ENCODE assay signal across 9 cellular contexts in the genomic region with DNA sequence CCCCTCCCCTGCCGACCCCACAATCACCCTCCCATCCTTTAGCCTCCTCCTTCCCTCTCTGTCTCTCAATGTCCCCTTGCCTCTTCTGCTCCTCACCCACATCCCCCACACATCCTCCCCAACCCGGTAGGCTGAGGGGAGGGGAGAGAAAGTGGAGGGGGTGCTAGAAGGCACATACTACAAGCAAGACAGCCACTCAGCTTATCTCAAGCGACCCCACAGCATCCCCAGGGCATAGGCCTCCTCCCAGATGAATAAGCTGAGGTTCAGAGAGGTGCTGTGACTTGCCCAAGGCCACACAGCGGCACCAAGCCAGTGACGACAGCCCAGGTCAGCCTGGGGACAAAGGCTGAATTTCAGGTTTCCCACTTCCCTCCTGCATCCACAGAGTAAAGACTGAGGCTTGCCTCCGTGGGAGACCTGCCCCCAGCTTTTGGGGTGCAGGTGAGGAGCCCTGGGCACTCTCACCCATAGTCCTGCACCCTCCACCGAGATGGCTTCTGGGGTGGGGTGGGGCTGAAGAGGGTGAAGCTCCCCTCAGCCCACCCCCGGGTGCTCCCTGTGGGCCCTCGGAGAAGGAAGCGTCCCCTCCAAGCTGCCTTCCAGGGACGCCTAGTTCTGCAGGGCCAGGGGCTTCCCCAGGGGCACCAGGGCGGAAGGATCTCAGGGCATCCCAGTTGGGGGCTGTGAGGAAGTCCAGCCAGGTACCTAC. TPM values are rescaled to one million over a fixed set of nuclear protein-coding genes. Genes with fewer than 3 reads are reported as not detected.
A peak's percentile ranks its signal among the peaks of the same experiment; 100 is the strongest.
DNase-seq lines count a peak whose midpoint lies in the region; ATAC-seq, FAIRE-seq and TF ChIP-seq lines count a peak whose summit lies in the region.
"Had no signal": no experiment of that assay in that cellular context is flagged by ENCODE, and none has a peak within 500 bp of the region (broad histone marks: within the 10 kb centered on the region; RNA-seq: fewer than 3 reads in every experiment).

No MANE protein-coding gene starts in this region.

- H4K20me1 ChIP-seq in keratinocyte (ENCODE audit: control insufficient read depth, extremely low read depth, insufficient read depth, low read length) = no peaks in the 10 kb centered on the region

- no peaks in the 10 kb centered on the region for H3K9me1 ChIP-seq in keratinocyte (ENCODE audit: control insufficient read depth, extremely low read depth, insufficient read depth, low read length)

- peak overlapping the region; percentile 99 for H3K4me3 Mint-ChIP-seq in T-helper 2 cell treated with Interferon-gamma antibody and Interleukin-4, amounts not matched to agents 5 μg/mL and 100 μg/mL, for 36 hours

- peak; percentile 56 for FAIRE-seq in keratinocyte (lab: Jason Lieb, UNC)
- FAIRE-seq in frontal cortex (lab: Jason Lieb, UNC) = no peak
- FAIRE-seq: colon had no signal

- dilution Hi-C loops in keratinocyte (cut with MboI; ENCODE audit: extremely low pct_ligation_motif_present, low sequenced_read_pairs) = no loop called here

- no peaks in the 10 kb centered on the region for H3K27me3 ChIP-seq in ACC112 (ENCODE audit: insufficient read depth, low read length)
- H3K27me3 ChIP-seq in keratinocyte (ENCODE audit: control insufficient read depth, extremely low read depth, insufficient read depth, low read length) = no peaks in the 10 kb centered on the region

- H3K36me3 ChIP-seq in ACC112 (ENCODE audit: insufficient read depth, low read length) (no peaks in the 10 kb centered on the region), keratinocyte (ENCODE audit: control insufficient read depth in 2 of 2, extremely low read depth in 1 of 2, insufficient read depth in 2 of 2, low read length in 2 of 2) (peaks cover 13 to 28% of the 10 kb centered on the region in 2 experiments)

- H3K27ac Mint-ChIP-seq in T-helper 2 cell treated with Interferon-gamma antibody and Interleukin-4, amounts not matched to agents 5 μg/mL and 100 μg/mL, for 36 hours = peak overlapping the region; percentile 93

- H3K27me3 Mint-ChIP-seq in T-helper 2 cell treated with Interferon-gamma antibody and Interleukin-4, amounts not matched to agents 5 μg/mL and 100 μg/mL, for 36 hours (ENCODE audit: low read depth) = no peaks in the 10 kb centered on the region

- peaks cover 22% of the 10 kb centered on the region for H3K4me1 ChIP-seq in ACC112 (ENCODE audit: control insufficient read depth, insufficient read depth, low read length, unreplicated experiment)
- peaks cover 28% of the 10 kb centered on the region for H3K4me1 ChIP-seq in keratinocyte (ENCODE audit: control insufficient read depth, extremely low read depth, insufficient read depth, low read length)

- ATAC-seq in GM21447 (IDR thresholded peaks at IDR 0.05; ENCODE audit: unreplicated experiment) = peak; percentile 2
- ATAC-seq in GM18867 (IDR thresholded peaks at IDR 0.05; ENCODE audit: unreplicated experiment) = no peak

- no peak overlapping the region for H3K27ac ChIP-seq in ACC112 (ENCODE audit: low read depth, low read length)
- peak overlapping the region; percentile 5 for H3K27ac ChIP-seq in keratinocyte (ENCODE audit: control insufficient read depth, insufficient read depth, low read length)

- H2AFZ ChIP-seq in ACC112 (ENCODE audit: low read length, unreplicated experiment) (peak overlapping the region; percentile 44), keratinocyte (ENCODE audit: control insufficient read depth, low read length) (peak overlapping the region; percentile 77)

- TF ChIP-seq CTCF in keratinocyte (optimal IDR thresholded peaks at IDR 0.05 in 1 of 3, IDR thresholded peaks at IDR 0.05 in 1 of 3, conservative IDR thresholded peaks at IDR 0.05 in 1 of 3; ENCODE audit: extremely low read depth in 1 of 3, insufficient read depth in 2 of 3, low read length in 3 of 3) = no peak

- DNase-seq in T-helper 2 cell treated with Interferon-gamma antibody and Interleukin-4, amounts not matched to agents 5 μg/mL and 100 μg/mL, for 36 hours (ENCODE audit: low spot score) = no peak
- DNase-seq in keratinocyte (ENCODE audit: low read depth, low spot score) (no peak), D341Med (ENCODE audit: low spot score) (no peak), frontal cortex (ENCODE audit: low spot score in 2 of 2) (no peak), cerebellar cortex (ENCODE audit: low spot score) (no peak)

- H3K9ac ChIP-seq in keratinocyte (ENCODE audit: control insufficient read depth, extremely low read depth, insufficient read depth, low read length) = peak overlapping the region; percentile 77

- peaks cover 24% of the 10 kb centered on the region for H3K79me2 ChIP-seq in ACC112 (ENCODE audit: control insufficient read depth, insufficient read depth, low read length, unreplicated experiment)
- H3K79me2 ChIP-seq in keratinocyte (ENCODE audit: control insufficient read depth, insufficient read depth, low read length) = peaks cover 18% of the 10 kb centered on the region

- peaks cover 49% of the 10 kb centered on the region for H3K36me3 Mint-ChIP-seq in T-helper 2 cell treated with Interferon-gamma antibody and Interleukin-4, amounts not matched to agents 5 μg/mL and 100 μg/mL, for 36 hours (ENCODE audit: low read depth)

- no peaks in the 10 kb centered on the region for H3K9me3 ChIP-seq in keratinocyte (ENCODE audit: control insufficient read depth, low read depth, low read length)

- peak overlapping the region; percentile 78 for H3K4me2 ChIP-seq in keratinocyte (ENCODE audit: control insufficient read depth, extremely low read depth, insufficient read depth, low read depth, low read length)

- peak overlapping the region; percentile 90 for H3K4me3 ChIP-seq in ACC112 (ENCODE audit: low read depth, low read length)
- H3K4me3 ChIP-seq in keratinocyte (ENCODE audit: control insufficient read depth in 2 of 3, extremely low read depth in 1 of 3, insufficient read depth in 2 of 3, low read depth in 1 of 3, low read length in 3 of 3) = peak overlapping the region; percentile 63 to 65 (median 65)

- no peaks in the 10 kb centered on the region for H3K9me3 Mint-ChIP-seq in T-helper 2 cell treated with Interferon-gamma antibody and Interleukin-4, amounts not matched to agents 5 μg/mL and 100 μg/mL, for 36 hours

- H3K4me1 Mint-ChIP-seq in T-helper 2 cell treated with Interferon-gamma antibody and Interleukin-4, amounts not matched to agents 5 μg/mL and 100 μg/mL, for 36 hours (ENCODE audit: low read depth) = peaks cover 40% of the 10 kb centered on the region

RNA-seq across cellular contexts. Expression of gene RAC2, which starts 0.5 kb away (rescaled TPM):
- polyA plus RNA-seq in keratinocyte = 71.9 to 128 TPM (median 78.6 TPM) in 3 replicates
- 13.8 TPM for polyA plus RNA-seq in keratinocyte (2011; ENCODE audit: low read depth)
- polyA plus RNA-seq in keratinocyte (2011; cell fraction: cytosol; rRNA removed) = 107 and 165 TPM in 2 replicates
- polyA plus RNA-seq in keratinocyte (2011; cell fraction: nucleus; rRNA removed) = 80.3 and 118 TPM in 2 replicates
- polyA plus RNA-seq in keratinocyte (2012; ENCODE audit: low replicate concordance) = 55.6 and 168 TPM in 2 replicates
- polyA minus RNA-seq in keratinocyte = 69.1 to 336 TPM (median 108 TPM) in 3 replicates
- polyA minus RNA-seq in keratinocyte (2011; cell fraction: cytosol; rRNA and poly(A)+ RNA removed) = 111 TPM
- 35.8 and 45.0 TPM in 2 replicates for polyA minus RNA-seq in keratinocyte (2011; cell fraction: nucleus; rRNA and poly(A)+ RNA removed)
- total RNA-seq in frontal cortex = under 0.01 TPM

RNA-seq across cellular contexts. Expression of gene SSTR3, which starts 31.3 kb away (rescaled TPM):
- not detected in 3 replicates for polyA plus RNA-seq in keratinocyte
- polyA plus RNA-seq in keratinocyte (2011; ENCODE audit: low read depth) = not detected
- not detected in 2 replicates for polyA plus RNA-seq in keratinocyte (2011; cell fraction: cytosol; rRNA removed)
- polyA plus RNA-seq in keratinocyte (2011; cell fraction: nucleus; rRNA removed) = not detected in 2 replicates
- not detected in 2 replicates for polyA plus RNA-seq in keratinocyte (2012; ENCODE audit: low replicate concordance)
- not detected in 3 replicates for polyA minus RNA-seq in keratinocyte
- polyA minus RNA-seq in keratinocyte (2011; cell fraction: cytosol; rRNA and poly(A)+ RNA removed) = not detected
- not detected in 2 replicates for polyA minus RNA-seq in keratinocyte (2011; cell fraction: nucleus; rRNA and poly(A)+ RNA removed)
- 0.41 TPM for total RNA-seq in frontal cortex

RNA-seq across cellular contexts. Expression of gene CYTH4, which starts 38.8 kb away (rescaled TPM):
- 0.05 to 0.12 TPM (median 0.06 TPM) in 3 replicates for polyA plus RNA-seq in keratinocyte
- polyA plus RNA-seq in keratinocyte (2011; ENCODE audit: low read depth) = not detected
- polyA plus RNA-seq in keratinocyte (2011; cell fraction: cytosol; rRNA removed) = 0.02 TPM in 1 of 2 replicates, not detected in the other
- polyA plus RNA-seq in keratinocyte (2011; cell fraction: nucleus; rRNA removed) = 0.09 TPM in 1 of 2 replicates, not detected in the other
- not detected in 2 replicates for polyA plus RNA-seq in keratinocyte (2012; ENCODE audit: low replicate concordance)
- polyA minus RNA-seq in keratinocyte = not detected in 3 replicates
- polyA minus RNA-seq in keratinocyte (2011; cell fraction: cytosol; rRNA and poly(A)+ RNA removed) = not detected
- polyA minus RNA-seq in keratinocyte (2011; cell fraction: nucleus; rRNA and poly(A)+ RNA removed) = not detected in 2 replicates
- total RNA-seq in frontal cortex = 2.9 TPM

RNA-seq across cellular contexts. Expression of gene C1QTNF6, which starts 55.5 kb away (rescaled TPM):
- polyA plus RNA-seq in keratinocyte = 17.1 to 28.2 TPM (median 25.4 TPM) in 3 replicates
- 5.9 TPM for polyA plus RNA-seq in keratinocyte (2011; ENCODE audit: low read depth)
- 16.4 and 20.3 TPM in 2 replicates for polyA plus RNA-seq in keratinocyte (2011; cell fraction: cytosol; rRNA removed)
- 76.5 and 95.8 TPM in 2 replicates for polyA plus RNA-seq in keratinocyte (2011; cell fraction: nucleus; rRNA removed)
- polyA plus RNA-seq in keratinocyte (2012; ENCODE audit: low replicate concordance) = 13.1 and 26.3 TPM in 2 replicates
- polyA minus RNA-seq in keratinocyte = 12.5 to 42.9 TPM (median 15.4 TPM) in 3 replicates
- polyA minus RNA-seq in keratinocyte (2011; cell fraction: cytosol; rRNA and poly(A)+ RNA removed) = 27.2 TPM
- 26.8 and 29.2 TPM in 2 replicates for polyA minus RNA-seq in keratinocyte (2011; cell fraction: nucleus; rRNA and poly(A)+ RNA removed)
- total RNA-seq in frontal cortex = 3.7 TPM
